Comparison of ENCODE assay signal across 8 cellular contexts in the genomic region with DNA sequence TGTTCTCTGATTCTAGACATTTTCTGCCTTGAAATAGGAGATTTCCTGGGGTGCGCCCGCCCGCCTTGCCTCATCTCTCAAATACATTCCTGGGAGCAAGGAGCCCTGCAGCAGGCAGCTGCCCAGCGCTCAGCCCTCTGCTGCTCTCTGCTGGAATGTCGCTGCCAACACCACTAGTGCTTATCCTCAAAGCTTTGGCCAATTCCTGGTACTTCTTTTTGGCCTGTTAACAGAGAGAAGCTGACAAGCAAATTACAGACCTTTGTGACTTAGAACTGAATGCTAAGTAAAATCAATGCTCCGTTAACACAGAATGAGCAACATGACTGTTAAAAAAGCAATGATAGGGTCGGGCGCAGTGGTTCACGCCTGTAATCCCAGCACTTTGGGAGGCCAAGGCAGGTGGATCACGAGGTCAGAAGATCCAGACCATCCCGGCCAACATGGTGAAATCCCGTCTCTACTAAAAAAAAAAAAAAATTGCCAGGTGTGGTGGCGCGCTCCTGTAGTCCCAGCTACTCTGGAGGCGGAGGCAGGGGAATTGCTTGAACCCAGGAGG. TPM values are rescaled to one million over a fixed set of nuclear protein-coding genes. Genes with fewer than 3 reads are reported as not detected.
A peak's percentile ranks its signal among the peaks of the same experiment; 100 is the strongest.
DNase-seq lines count a peak whose midpoint lies in the region; ATAC-seq and TF ChIP-seq lines count a peak whose summit lies in the region.

No MANE protein-coding gene starts in this region.

- ATAC-seq in GM18907 (IDR thresholded peaks at IDR 0.05; ENCODE audit: unreplicated experiment) (peak; percentile 84), HG03520 (IDR thresholded peaks at IDR 0.05; ENCODE audit: unreplicated experiment) (peak; percentile 55)
- ATAC-seq in activated CD8-positive, alpha-beta T cell treated with anti-CD3 and anti-CD28 coated beads for 36 hours = peak; percentile 98

- H3K18ac ChIP-seq in mesenchymal stem cell (ENCODE audit: low read depth in 1 of 2, low read length in 2 of 2) = no peak overlapping the region

- CTCF ChIA-PET in activated CD8-positive, alpha-beta T cell treated with anti-CD3 and anti-CD28 coated beads for 36 hours (lab: Charles Lee) = interaction anchor here (0.6 to 8.8 kb wide), 56 partner anchors 10 to 507 kb away, joined by 3 to 195 read pairs (median 5); a partner anchor contains a TSS

- no peaks in the 10 kb centered on the region for H3K9me3 ChIP-seq in mesenchymal stem cell (ENCODE audit: control insufficient read depth, low read length)

- H2BK12ac ChIP-seq in mesenchymal stem cell (ENCODE audit: low read length in 2 of 2) = no peak overlapping the region

- H3K14ac ChIP-seq in mesenchymal stem cell (ENCODE audit: low read length in 2 of 2) = no peak overlapping the region

- H2BK120ac ChIP-seq in mesenchymal stem cell (ENCODE audit: low read depth, low read length) = no peak overlapping the region

- H2BK15ac ChIP-seq in mesenchymal stem cell (ENCODE audit: low read depth, poor library complexity, severe bottlenecking) = no peak overlapping the region

- no peak overlapping the region for H2BK5ac ChIP-seq in mesenchymal stem cell (ENCODE audit: low read depth, low read length, poor library complexity, severe bottlenecking)

- no peak overlapping the region for H2AFZ ChIP-seq in mesenchymal stem cell (ENCODE audit: low read depth, low read length)

- TF ChIP-seq CTCF in AG09319 (IDR thresholded peaks at IDR 0.05; ENCODE audit: low read depth, low read length) = peak; percentile 98
- TF ChIP-seq CTCF in activated CD8-positive, alpha-beta T cell treated with anti-CD3 and anti-CD28 coated beads for 36 hours (IDR thresholded peaks at IDR 0.05) = peak; percentile 94

- no peak overlapping the region for H4K8ac ChIP-seq in mesenchymal stem cell (ENCODE audit: low read length)

- peaks cover 2% of the 10 kb centered on the region for H3K4me1 ChIP-seq in mesenchymal stem cell (ENCODE audit: control insufficient read depth, insufficient read depth, low read depth, low read length)

- no peaks in the 10 kb centered on the region for H3K36me3 ChIP-seq in mesenchymal stem cell (ENCODE audit: control insufficient read depth in 1 of 2, insufficient read depth in 2 of 2, low read depth in 1 of 2, low read length in 2 of 2)

- no peak overlapping the region for H3K4me2 ChIP-seq in mesenchymal stem cell (ENCODE audit: low read length, poor library complexity, severe bottlenecking)

- DNase-seq in AG09319 (ENCODE audit: extremely low read depth, low read depth) (peak; percentile 60), NCI-H748 treated with DMSO at 0.1 percent for 48 hours (lab: John Stamatoyannopoulos, UW) (peak; percentile 48), mesenchymal stem cell (peak; percentile 76)
- DNase-seq in activated CD8-positive, alpha-beta T cell treated with anti-CD3 and anti-CD28 coated beads for 36 hours = peak; percentile 79
- peak; percentile 60 for DNase-seq in effector CD4-positive, alpha-beta T cell
- peak; percentile 29 for DNase-seq in stimulated activated CD8-positive, alpha-beta memory T cell treated with anti-CD3 and anti-CD28 coated beads, Interleukin-15, amount 100 ng/mL, for 24 hours (ENCODE audit: low read depth)

- 57% methylated on average over 15 of the region's 15 CpGs for WGBS in mesenchymal stem cell

- no peak overlapping the region for H3K4ac ChIP-seq in mesenchymal stem cell (ENCODE audit: low read depth in 1 of 2, low read length in 2 of 2)

- no peak overlapping the region for H2AK5ac ChIP-seq in mesenchymal stem cell (ENCODE audit: low read length, severe bottlenecking)

- no peak overlapping the region for H3K4me3 Mint-ChIP-seq in activated CD8-positive, alpha-beta T cell treated with anti-CD3 and anti-CD28 coated beads for 36 hours

- no peaks in the 10 kb centered on the region for H3K9me3 Mint-ChIP-seq in activated CD8-positive, alpha-beta T cell treated with anti-CD3 and anti-CD28 coated beads for 36 hours

- peaks cover 3 to 14% of the 10 kb centered on the region in 2 experiments for H3K27me3 ChIP-seq in mesenchymal stem cell (ENCODE audit: control insufficient read depth in 1 of 2, insufficient read depth in 1 of 2, low read length in 2 of 2)

- POLR2A ChIA-PET in activated CD8-positive, alpha-beta T cell treated with anti-CD3 and anti-CD28 coated beads for 36 hours (lab: Charles Lee) = interaction anchor here (1.1 kb wide), 1 partner anchor 42 kb away, joined by 3 read pairs; a partner anchor contains a TSS

- H3K4me1 Mint-ChIP-seq in activated CD8-positive, alpha-beta T cell treated with anti-CD3 and anti-CD28 coated beads for 36 hours (ENCODE audit: low read depth) = peaks cover 5% of the 10 kb centered on the region

- H3K9ac ChIP-seq in mesenchymal stem cell (ENCODE audit: low read length) = peak overlapping the region; percentile 51

- H3K23ac ChIP-seq in mesenchymal stem cell (ENCODE audit: low read length in 2 of 2) = no peak overlapping the region

- no peak overlapping the region for H4K91ac ChIP-seq in mesenchymal stem cell (ENCODE audit: low read length)

- no peak overlapping the region for H3K27ac Mint-ChIP-seq in activated CD8-positive, alpha-beta T cell treated with anti-CD3 and anti-CD28 coated beads for 36 hours

- H3K27me3 Mint-ChIP-seq in activated CD8-positive, alpha-beta T cell treated with anti-CD3 and anti-CD28 coated beads for 36 hours = peaks cover 15% of the 10 kb centered on the region

- H3K79me1 ChIP-seq in mesenchymal stem cell (replicated peaks; ENCODE audit: low read length, poor library complexity, severe bottlenecking) = no peaks in the 10 kb centered on the region

- no peaks in the 10 kb centered on the region for H3K36me3 Mint-ChIP-seq in activated CD8-positive, alpha-beta T cell treated with anti-CD3 and anti-CD28 coated beads for 36 hours (ENCODE audit: low read depth)

- intact Hi-C loops in activated CD8-positive, alpha-beta T cell treated with anti-CD3 and anti-CD28 coated beads for 36 hours (cut with micrococcal nuclease) = loop anchor here (1.0 kb wide), 1 partner anchor 97 kb away; no protein-coding TSS in a partner anchor

- peak overlapping the region in 1 of 2 experiments; percentile 40 for H3K4me3 ChIP-seq in mesenchymal stem cell (ENCODE audit: insufficient read depth in 1 of 2, low read depth in 1 of 2, low read length in 2 of 2)

- H3K27ac ChIP-seq in mesenchymal stem cell (ENCODE audit: low read length, poor library complexity, severe bottlenecking) = no peak overlapping the region

RNA-seq across cellular contexts. Expression of a gene that starts 41.9 kb away (rescaled TPM):
- 10 to 100 TPM; 40.1 to 44.6 TPM for total RNA-seq in activated CD8-positive, alpha-beta T cell treated with anti-CD3 and anti-CD28 coated beads for 36 hours
- polyA plus RNA-seq in mesenchymal stem cell (2013, experiment 1 of 2) = 61.5 TPM
- polyA plus RNA-seq in mesenchymal stem cell (2013, experiment 2 of 2) = 68.5 TPM

Comparison
In these comparisons a context has a peak if more than half of its experiments do, and no peak if none do; other contexts are left out.
1. DNase-seq: peak in every context shown above with its lines; median percentile 79 in activated CD8-positive, alpha-beta T cell treated with anti-CD3 and anti-CD28 coated beads for 36 hours; 76 in mesenchymal stem cell; 60 in AG09319; 60 in effector CD4-positive, alpha-beta T cell; 48 in NCI-H748 treated with DMSO at 0.1 percent for 48 hours; 29 in stimulated activated CD8-positive, alpha-beta memory T cell treated with anti-CD3 and anti-CD28 coated beads, Interleukin-15, amount 100 ng/mL, for 24 hours.